1 cellular context compared by ENCODE assay signal in the genomic region with DNA sequence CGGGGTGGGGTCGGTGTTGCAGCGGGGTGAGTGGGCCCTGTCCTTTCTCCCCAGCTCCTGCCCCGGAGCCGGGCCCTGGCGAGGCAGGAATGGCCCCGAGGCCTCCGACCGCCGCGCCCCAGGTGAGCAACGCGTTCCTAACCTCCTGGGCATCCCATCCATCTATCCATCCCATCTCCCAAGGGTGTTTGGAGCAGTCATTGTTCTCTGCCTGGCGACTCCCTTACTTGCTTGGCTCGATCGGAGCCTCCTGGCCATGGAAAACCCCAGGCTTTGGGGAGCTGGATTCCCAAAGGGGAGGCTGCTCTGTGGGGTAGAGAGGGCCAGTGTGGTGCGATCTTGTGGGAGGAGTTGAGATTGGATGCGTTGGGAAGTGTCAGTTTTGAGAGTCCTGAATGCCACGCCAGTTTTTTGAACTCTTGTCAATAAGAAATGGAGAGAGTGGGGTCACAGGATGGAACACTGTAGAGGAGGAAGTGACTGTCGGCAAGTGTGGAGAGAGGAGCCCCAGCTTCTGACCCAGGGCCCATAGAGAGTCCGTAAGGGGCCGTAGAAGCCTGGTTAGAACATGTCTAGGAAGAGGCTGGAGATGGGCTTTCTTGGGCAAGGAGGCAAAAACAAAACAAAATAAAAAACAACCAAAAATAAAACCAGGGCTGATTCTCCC.
TF ChIP-seq lines count a peak whose summit lies in the region.

No MANE protein-coding gene starts in this region.

TF ChIP-seq in SK-N-SH treated with all-trans-retinoic acid at 6 μM for 48 hours, 23 proteins besides CTCF, POLR2A, EP300 and RAD21 (continued from another document):
- TF ChIP-seq, protein P1, sequence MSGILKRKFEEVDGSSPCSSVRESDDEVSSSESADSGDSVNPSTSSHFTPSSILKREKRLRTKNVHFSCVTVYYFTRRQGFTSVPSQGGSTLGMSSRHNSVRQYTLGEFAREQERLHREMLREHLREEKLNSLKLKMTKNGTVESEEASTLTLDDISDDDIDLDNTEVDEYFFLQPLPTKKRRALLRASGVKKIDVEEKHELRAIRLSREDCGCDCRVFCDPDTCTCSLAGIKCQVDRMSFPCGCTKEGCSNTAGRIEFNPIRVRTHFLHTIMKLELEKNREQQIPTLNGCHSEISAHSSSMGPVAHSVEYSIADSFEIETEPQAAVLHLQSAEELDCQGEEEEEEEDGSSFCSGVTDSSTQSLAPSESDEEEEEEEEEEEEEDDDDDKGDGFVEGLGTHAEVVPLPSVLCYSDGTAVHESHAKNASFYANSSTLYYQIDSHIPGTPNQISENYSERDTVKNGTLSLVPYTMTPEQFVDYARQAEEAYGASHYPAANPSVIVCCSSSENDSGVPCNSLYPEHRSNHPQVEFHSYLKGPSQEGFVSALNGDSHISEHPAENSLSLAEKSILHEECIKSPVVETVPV (CRISPR knock-in tag; IDR thresholded peaks at IDR 0.05): no peak
- TF ChIP-seq ESRRG (CRISPR knock-in tag; IDR thresholded peaks at IDR 0.05) (no peak), ZNF70 (CRISPR knock-in tag; IDR thresholded peaks at IDR 0.05) (peak; percentile 22; the same call in 1 of the 2 replicates), SNAI2 (CRISPR knock-in tag; IDR thresholded peaks at IDR 0.05) (no peak)
